ENCODE assay signal across 31 cellular contexts in the genomic region with DNA sequence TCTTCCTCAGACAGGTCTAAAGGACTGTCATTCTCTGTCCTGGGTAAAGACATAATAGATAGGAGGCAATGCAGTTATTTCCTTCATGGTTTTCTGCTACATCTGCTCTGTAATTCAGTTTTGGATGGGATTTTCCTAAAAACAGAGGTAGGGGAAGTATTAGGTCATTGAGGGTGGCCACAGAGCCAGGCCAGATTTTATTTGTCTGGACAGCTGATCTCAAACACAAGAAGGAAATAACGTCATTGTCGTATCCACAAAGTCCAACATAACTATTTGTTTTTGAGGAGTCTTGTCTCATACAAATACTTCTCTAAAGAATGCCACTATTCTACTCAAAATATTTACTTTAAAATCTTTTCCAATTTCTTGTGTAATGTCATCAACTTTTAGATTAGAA.
DNase-seq lines count a peak whose midpoint lies in the region; ATAC-seq and TF ChIP-seq lines count a peak whose summit lies in the region.
"Had no signal": no experiment of that assay in that cellular context is flagged by ENCODE, and none has a peak within 500 bp of the region (broad histone marks: within the 10 kb centered on the region; RNA-seq: fewer than 3 reads in every experiment).

No MANE protein-coding gene starts in this region.

- no peak overlapping the region for H2BK120ac ChIP-seq in mesendoderm (ENCODE audit: low read depth, low read length)

- H3K27me3 ChIP-seq in heart left ventricle (no peaks in the 10 kb centered on the region), left ventricle myocardium inferior (ENCODE audit: low read depth) (no peaks in the 10 kb centered on the region), body of pancreas (no peaks in the 10 kb centered on the region), mesendoderm (ENCODE audit: insufficient read depth, low read length, poor library complexity) (no peaks in the 10 kb centered on the region)
- H3K27me3 ChIP-seq: BE2C; BLaER1; BLaER1 treated with 17β-estradiol and CSF1 and Interleukin-3, amounts not matched to agents 10 nM and 100 nM had no signal

- H2AK5ac ChIP-seq in mesendoderm (ENCODE audit: low read length) = no peak overlapping the region

- H2BK5ac ChIP-seq in mesendoderm (ENCODE audit: low read length) = no peak overlapping the region

- H4K5ac ChIP-seq in mesendoderm (ENCODE audit: low read length) = no peak overlapping the region

- H3K4me3 ChIP-seq in heart left ventricle (no peak overlapping the region), left ventricle myocardium inferior (no peak overlapping the region), body of pancreas (no peak overlapping the region), mesendoderm (ENCODE audit: low read length) (no peak overlapping the region)
- H3K4me3 ChIP-seq: A549; BLaER1; BLaER1 treated with 17β-estradiol and CSF1 and Interleukin-3, amounts not matched to agents 10 nM and 100 nM had no signal

- H3K4me2 ChIP-seq in mesendoderm (ENCODE audit: low read length) = no peak overlapping the region
- H3K4me2 ChIP-seq: A549; BLaER1; BLaER1 treated with 17β-estradiol and CSF1 and Interleukin-3, amounts not matched to agents 10 nM and 100 nM had no signal

- no peak for DNase-seq in heart left ventricle
- no peak for DNase-seq in left ventricle myocardium inferior
- no peak for DNase-seq in body of pancreas
- no peak for DNase-seq in mesendoderm
- no peak for DNase-seq in stimulated activated CD4-positive, alpha-beta T cell treated with anti-CD3 and anti-CD28 coated beads, Interleukin-4, amount 100 ng/mL, for 24 hours
- DNase-seq: 8988T; ACHN; AML-193; BE2C; C1 segment of cervical spinal cord; Caco-2; Calu3; CD4-positive, alpha-beta memory T cell; CD4-positive, alpha-beta T cell; CD4-positive, CD25-positive, alpha-beta regulatory T cell; CD8-positive, alpha-beta memory T cell; CD8-positive, alpha-beta T cell; COR-L47; DMS 273 treated with DMSO at 0.1 percent for 48 hours; DMS153; DMS53; DMS79; DMS79 treated with DMSO at 0.1 percent for 48 hours; DND-41; EL had no signal

- no peak overlapping the region for H3K9ac ChIP-seq in mesendoderm (ENCODE audit: low read length)
- H3K9ac ChIP-seq: BLaER1; BLaER1 treated with 17β-estradiol and CSF1 and Interleukin-3, amounts not matched to agents 10 nM and 100 nM had no signal

- H3K36me3 ChIP-seq in heart left ventricle = no peaks in the 10 kb centered on the region
- no peaks in the 10 kb centered on the region for H3K36me3 ChIP-seq in left ventricle myocardium inferior
- no peaks in the 10 kb centered on the region for H3K36me3 ChIP-seq in body of pancreas (replicated peaks in 1 of 2; ENCODE audit: insufficient read depth in 1 of 2, low read depth in 2 of 2)
- no peaks in the 10 kb centered on the region for H3K36me3 ChIP-seq in mesendoderm (ENCODE audit: control insufficient read depth, insufficient read depth, low read length)
- H3K36me3 ChIP-seq: BE2C; BLaER1; BLaER1 treated with 17β-estradiol and CSF1 and Interleukin-3, amounts not matched to agents 10 nM and 100 nM had no signal

- H3K9me3 ChIP-seq in heart left ventricle (no peaks in the 10 kb centered on the region), left ventricle myocardium inferior (replicated peaks) (no peaks in the 10 kb centered on the region), body of pancreas (no peaks in the 10 kb centered on the region)
- H3K9me3 ChIP-seq: A549; BE2C; BLaER1; BLaER1 treated with 17β-estradiol and CSF1 and Interleukin-3, amounts not matched to agents 10 nM and 100 nM; Caco-2 had no signal

- H4K8ac ChIP-seq in mesendoderm (ENCODE audit: low read depth, low read length) = no peak overlapping the region

- ATAC-seq in heart left ventricle (peak in 3 of 4 donors; percentile 18 to 49 (median 28)), body of pancreas (peak; percentile 42), GM21526 (IDR thresholded peaks at IDR 0.05; ENCODE audit: low FRiP score, unreplicated experiment) (no peak)
- ATAC-seq: A549; CD8-positive, alpha-beta T cell had no signal

- H2BK15ac ChIP-seq in mesendoderm (replicated peaks; ENCODE audit: low read depth) = peak overlapping the region; percentile 36

- no peak for TF ChIP-seq POLR2A in heart left ventricle (IDR thresholded peaks at IDR 0.05)
- no peak for TF ChIP-seq POLR2A in body of pancreas (IDR thresholded peaks at IDR 0.05)

- 55 to 73% (median 65%) methylated on average over 2 of the region's 2 CpGs for WGBS in heart left ventricle, 4 donors
- WGBS in body of pancreas, 2 donors = 17 to 24% methylated on average over 2 of the region's 2 CpGs
- no CpG with 5 or more reads among the region's 2 CpGs for WGBS in mesendoderm (ENCODE audit: extremely low coverage, insufficient coverage, low lambda C conversion rate)

- H3K4me1 ChIP-seq in heart left ventricle (no peaks in the 10 kb centered on the region), left ventricle myocardium inferior (no peaks in the 10 kb centered on the region), body of pancreas (no peaks in the 10 kb centered on the region), mesendoderm (ENCODE audit: control insufficient read depth, low read depth, low read length) (no peaks in the 10 kb centered on the region)
- H3K4me1 ChIP-seq: A549; BE2C; BLaER1; BLaER1 treated with 17β-estradiol and CSF1 and Interleukin-3, amounts not matched to agents 10 nM and 100 nM; Caco-2 had no signal

- H3K18ac ChIP-seq in mesendoderm (ENCODE audit: low read length) = no peak overlapping the region

- H3K79me1 ChIP-seq in mesendoderm (ENCODE audit: low read length) = no peaks in the 10 kb centered on the region

- no peak overlapping the region for H3K23ac ChIP-seq in mesendoderm (ENCODE audit: low read length)

- H3K56ac ChIP-seq in mesendoderm (ENCODE audit: low read length) = no peak overlapping the region

- H3K4ac ChIP-seq in mesendoderm (ENCODE audit: low read depth, low read length) = no peak overlapping the region

- no peak for TF ChIP-seq CTCF in heart left ventricle (IDR thresholded peaks at IDR 0.05)
- no peak for TF ChIP-seq CTCF in left ventricle myocardium inferior (IDR thresholded peaks at IDR 0.05; ENCODE audit: borderline replicate concordance)
- TF ChIP-seq CTCF in body of pancreas (IDR thresholded peaks at IDR 0.05) = no peak

- intact Hi-C loops in heart left ventricle (cut with DNase I) (no loop called here), left ventricle myocardium inferior (cut with micrococcal nuclease) (no loop called here), body of pancreas (cut with DNase I) (no loop called here)

- no peak overlapping the region for H3K27ac ChIP-seq in heart left ventricle
- no peak overlapping the region for H3K27ac ChIP-seq in left ventricle myocardium inferior (replicated peaks)
- peak overlapping the region in 1 of 4 donors; percentile 11 for H3K27ac ChIP-seq in body of pancreas
- no peak overlapping the region for H3K27ac ChIP-seq in mesendoderm (ENCODE audit: low read depth, low read length)
- H3K27ac ChIP-seq: 22Rv1; A549; BLaER1; BLaER1 treated with 17β-estradiol and CSF1 and Interleukin-3, amounts not matched to agents 10 nM and 100 nM; C4-2B had no signal

- H3K79me2 ChIP-seq in mesendoderm (ENCODE audit: control insufficient read depth, insufficient read depth, low read length) = no peaks in the 10 kb centered on the region
